Comparison of ENCODE assay signal across 1 cellular context in the genomic region with DNA sequence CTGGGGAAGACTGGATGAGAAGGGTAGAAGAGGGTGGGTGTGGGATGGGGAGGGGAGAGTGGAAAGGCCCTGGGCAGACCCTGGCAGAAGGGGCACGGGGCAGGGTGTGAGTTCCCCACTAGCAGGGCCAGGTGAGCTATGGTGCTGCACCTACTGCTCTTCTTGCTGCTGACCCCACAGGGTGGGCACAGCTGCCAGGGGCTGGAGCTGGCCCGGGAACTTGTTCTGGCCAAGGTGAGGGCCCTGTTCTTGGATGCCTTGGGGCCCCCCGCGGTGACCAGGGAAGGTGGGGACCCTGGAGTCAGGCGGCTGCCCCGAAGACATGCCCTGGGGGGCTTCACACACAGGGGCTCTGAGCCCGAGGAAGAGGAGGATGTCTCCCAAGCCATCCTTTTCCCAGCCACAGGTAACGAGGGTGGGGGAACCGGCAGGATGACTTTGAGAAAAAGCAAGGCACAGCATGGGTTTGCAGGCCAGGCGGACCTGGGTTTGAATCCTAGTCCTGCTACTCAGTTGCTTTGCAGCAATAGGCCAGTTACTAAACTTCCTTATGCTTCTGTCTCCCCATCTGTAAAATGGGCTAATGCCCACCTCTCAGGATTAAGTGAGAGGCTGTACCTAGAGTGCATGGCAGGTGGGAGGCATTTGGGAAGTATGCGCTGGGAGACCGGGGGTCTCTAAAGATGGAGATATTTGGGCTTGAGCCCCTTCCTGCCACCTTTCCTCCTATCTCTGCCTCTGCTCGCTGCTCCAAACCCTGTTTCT.
TF ChIP-seq lines count a peak whose summit lies in the region.

A gene with protein sequence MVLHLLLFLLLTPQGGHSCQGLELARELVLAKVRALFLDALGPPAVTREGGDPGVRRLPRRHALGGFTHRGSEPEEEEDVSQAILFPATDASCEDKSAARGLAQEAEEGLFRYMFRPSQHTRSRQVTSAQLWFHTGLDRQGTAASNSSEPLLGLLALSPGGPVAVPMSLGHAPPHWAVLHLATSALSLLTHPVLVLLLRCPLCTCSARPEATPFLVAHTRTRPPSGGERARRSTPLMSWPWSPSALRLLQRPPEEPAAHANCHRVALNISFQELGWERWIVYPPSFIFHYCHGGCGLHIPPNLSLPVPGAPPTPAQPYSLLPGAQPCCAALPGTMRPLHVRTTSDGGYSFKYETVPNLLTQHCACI (plus strand): TSS at position 74 of the 765 bp plus-strand sequence. CDS start 65 bp downstream, at position 139.

TF ChIP-seq in HepG2, 621 proteins besides CTCF, POLR2A, EP300 and RAD21 (continued from another document and continues in another):
- TF ChIP-seq, protein P1, sequence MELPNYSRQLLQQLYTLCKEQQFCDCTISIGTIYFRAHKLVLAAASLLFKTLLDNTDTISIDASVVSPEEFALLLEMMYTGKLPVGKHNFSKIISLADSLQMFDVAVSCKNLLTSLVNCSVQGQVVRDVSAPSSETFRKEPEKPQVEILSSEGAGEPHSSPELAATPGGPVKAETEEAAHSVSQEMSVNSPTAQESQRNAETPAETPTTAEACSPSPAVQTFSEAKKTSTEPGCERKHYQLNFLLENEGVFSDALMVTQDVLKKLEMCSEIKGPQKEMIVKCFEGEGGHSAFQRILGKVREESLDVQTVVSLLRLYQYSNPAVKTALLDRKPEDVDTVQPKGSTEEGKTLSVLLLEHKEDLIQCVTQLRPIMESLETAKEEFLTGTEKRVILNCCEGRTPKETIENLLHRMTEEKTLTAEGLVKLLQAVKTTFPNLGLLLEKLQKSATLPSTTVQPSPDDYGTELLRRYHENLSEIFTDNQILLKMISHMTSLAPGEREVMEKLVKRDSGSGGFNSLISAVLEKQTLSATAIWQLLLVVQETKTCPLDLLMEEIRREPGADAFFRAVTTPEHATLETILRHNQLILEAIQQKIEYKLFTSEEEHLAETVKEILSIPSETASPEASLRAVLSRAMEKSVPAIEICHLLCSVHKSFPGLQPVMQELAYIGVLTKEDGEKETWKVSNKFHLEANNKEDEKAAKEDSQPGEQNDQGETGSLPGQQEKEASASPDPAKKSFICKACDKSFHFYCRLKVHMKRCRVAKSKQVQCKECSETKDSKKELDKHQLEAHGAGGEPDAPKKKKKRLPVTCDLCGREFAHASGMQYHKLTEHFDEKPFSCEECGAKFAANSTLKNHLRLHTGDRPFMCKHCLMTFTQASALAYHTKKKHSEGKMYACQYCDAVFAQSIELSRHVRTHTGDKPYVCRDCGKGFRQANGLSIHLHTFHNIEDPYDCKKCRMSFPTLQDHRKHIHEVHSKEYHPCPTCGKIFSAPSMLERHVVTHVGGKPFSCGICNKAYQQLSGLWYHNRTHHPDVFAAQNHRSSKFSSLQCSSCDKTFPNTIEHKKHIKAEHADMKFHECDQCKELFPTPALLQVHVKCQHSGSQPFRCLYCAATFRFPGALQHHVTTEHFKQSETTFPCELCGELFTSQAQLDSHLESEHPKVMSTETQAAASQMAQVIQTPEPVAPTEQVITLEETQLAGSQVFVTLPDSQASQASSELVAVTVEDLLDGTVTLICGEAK (IDR thresholded peaks at IDR 0.05): no peak
- TF ChIP-seq, protein P1 (CRISPR knock-in tag; IDR thresholded peaks at IDR 0.05): no peak
- TF ChIP-seq MAF1 (CRISPR knock-in tag; IDR thresholded peaks at IDR 0.05; ENCODE audit: borderline replicate concordance): no peak
- TF ChIP-seq ZNF644 (CRISPR knock-in tag; IDR thresholded peaks at IDR 0.05; ENCODE audit: low read depth): no peak
- TF ChIP-seq, protein P2, sequence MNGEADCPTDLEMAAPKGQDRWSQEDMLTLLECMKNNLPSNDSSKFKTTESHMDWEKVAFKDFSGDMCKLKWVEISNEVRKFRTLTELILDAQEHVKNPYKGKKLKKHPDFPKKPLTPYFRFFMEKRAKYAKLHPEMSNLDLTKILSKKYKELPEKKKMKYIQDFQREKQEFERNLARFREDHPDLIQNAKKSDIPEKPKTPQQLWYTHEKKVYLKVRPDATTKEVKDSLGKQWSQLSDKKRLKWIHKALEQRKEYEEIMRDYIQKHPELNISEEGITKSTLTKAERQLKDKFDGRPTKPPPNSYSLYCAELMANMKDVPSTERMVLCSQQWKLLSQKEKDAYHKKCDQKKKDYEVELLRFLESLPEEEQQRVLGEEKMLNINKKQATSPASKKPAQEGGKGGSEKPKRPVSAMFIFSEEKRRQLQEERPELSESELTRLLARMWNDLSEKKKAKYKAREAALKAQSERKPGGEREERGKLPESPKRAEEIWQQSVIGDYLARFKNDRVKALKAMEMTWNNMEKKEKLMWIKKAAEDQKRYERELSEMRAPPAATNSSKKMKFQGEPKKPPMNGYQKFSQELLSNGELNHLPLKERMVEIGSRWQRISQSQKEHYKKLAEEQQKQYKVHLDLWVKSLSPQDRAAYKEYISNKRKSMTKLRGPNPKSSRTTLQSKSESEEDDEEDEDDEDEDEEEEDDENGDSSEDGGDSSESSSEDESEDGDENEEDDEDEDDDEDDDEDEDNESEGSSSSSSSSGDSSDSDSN (CRISPR knock-in tag; IDR thresholded peaks at IDR 0.05): 0 out of 2 replicates have a peak, but pooled peaks have one; percentile 4
- TF ChIP-seq GABPA (IDR thresholded peaks at IDR 0.05; ENCODE audit: low read depth, low read length): no peak
- TF ChIP-seq GABPA (CRISPR knock-in tag; IDR thresholded peaks at IDR 0.05; ENCODE audit: low read depth): no peak
- TF ChIP-seq ZNF83 (CRISPR knock-in tag; IDR thresholded peaks at IDR 0.05; ENCODE audit: borderline replicate concordance): no peak
- TF ChIP-seq ZNF143 (CRISPR knock-in tag; IDR thresholded peaks at IDR 0.05): no peak
- no peak for TF ChIP-seq BHLHE40 (IDR thresholded peaks at IDR 0.05; ENCODE audit: low read length)
- TF ChIP-seq NFRKB (IDR thresholded peaks at IDR 0.05): no peak
- TF ChIP-seq HIVEP1 (CRISPR knock-in tag; IDR thresholded peaks at IDR 0.05): peak; percentile 10; the same call in 1 of the 2 replicates
- TF ChIP-seq NR2F2 (IDR thresholded peaks at IDR 0.05; ENCODE audit: borderline replicate concordance, low read depth): no peak
- TF ChIP-seq ZFP36L2 (CRISPR knock-in tag; IDR thresholded peaks at IDR 0.05): no peak
- peak; percentile 12 for TF ChIP-seq SRSF1 (optimal IDR thresholded peaks at IDR 0.05; ENCODE audit: low read depth, low read length)
- no peak for TF ChIP-seq TBL1XR1 (IDR thresholded peaks at IDR 0.05; ENCODE audit: borderline replicate concordance, low read length, partially characterized antibody)
- no peak for TF ChIP-seq ZNF232 (CRISPR knock-in tag; IDR thresholded peaks at IDR 0.05; ENCODE audit: borderline replicate concordance)
- TF ChIP-seq RXRA (CRISPR knock-in tag; IDR thresholded peaks at IDR 0.05): no peak
- TF ChIP-seq RBAK (CRISPR knock-in tag; IDR thresholded peaks at IDR 0.05): 0 out of 2 replicates have a peak, but pooled peaks have one; percentile 21
- TF ChIP-seq XRCC5 (optimal IDR thresholded peaks at IDR 0.05; ENCODE audit: low read length): no peak
- no peak for TF ChIP-seq ARNT (IDR thresholded peaks at IDR 0.05)
- TF ChIP-seq AHR (CRISPR knock-in tag; IDR thresholded peaks at IDR 0.05): 0 out of 2 replicates have a peak, but pooled peaks have one; percentile 48
- TF ChIP-seq SSRP1 (CRISPR knock-in tag; IDR thresholded peaks at IDR 0.05): no peak
- no peak for TF ChIP-seq GATA4 (IDR thresholded peaks at IDR 0.05; ENCODE audit: borderline replicate concordance, low read depth)
- TF ChIP-seq, protein P3, sequence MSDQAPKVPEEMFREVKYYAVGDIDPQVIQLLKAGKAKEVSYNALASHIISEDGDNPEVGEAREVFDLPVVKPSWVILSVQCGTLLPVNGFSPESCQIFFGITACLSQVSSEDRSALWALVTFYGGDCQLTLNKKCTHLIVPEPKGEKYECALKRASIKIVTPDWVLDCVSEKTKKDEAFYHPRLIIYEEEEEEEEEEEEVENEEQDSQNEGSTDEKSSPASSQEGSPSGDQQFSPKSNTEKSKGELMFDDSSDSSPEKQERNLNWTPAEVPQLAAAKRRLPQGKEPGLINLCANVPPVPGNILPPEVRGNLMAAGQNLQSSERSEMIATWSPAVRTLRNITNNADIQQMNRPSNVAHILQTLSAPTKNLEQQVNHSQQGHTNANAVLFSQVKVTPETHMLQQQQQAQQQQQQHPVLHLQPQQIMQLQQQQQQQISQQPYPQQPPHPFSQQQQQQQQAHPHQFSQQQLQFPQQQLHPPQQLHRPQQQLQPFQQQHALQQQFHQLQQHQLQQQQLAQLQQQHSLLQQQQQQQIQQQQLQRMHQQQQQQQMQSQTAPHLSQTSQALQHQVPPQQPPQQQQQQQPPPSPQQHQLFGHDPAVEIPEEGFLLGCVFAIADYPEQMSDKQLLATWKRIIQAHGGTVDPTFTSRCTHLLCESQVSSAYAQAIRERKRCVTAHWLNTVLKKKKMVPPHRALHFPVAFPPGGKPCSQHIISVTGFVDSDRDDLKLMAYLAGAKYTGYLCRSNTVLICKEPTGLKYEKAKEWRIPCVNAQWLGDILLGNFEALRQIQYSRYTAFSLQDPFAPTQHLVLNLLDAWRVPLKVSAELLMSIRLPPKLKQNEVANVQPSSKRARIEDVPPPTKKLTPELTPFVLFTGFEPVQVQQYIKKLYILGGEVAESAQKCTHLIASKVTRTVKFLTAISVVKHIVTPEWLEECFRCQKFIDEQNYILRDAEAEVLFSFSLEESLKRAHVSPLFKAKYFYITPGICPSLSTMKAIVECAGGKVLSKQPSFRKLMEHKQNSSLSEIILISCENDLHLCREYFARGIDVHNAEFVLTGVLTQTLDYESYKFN (CRISPR knock-in tag; conservative IDR thresholded peaks at IDR 0.05): no peak
- TF ChIP-seq, protein P4, sequence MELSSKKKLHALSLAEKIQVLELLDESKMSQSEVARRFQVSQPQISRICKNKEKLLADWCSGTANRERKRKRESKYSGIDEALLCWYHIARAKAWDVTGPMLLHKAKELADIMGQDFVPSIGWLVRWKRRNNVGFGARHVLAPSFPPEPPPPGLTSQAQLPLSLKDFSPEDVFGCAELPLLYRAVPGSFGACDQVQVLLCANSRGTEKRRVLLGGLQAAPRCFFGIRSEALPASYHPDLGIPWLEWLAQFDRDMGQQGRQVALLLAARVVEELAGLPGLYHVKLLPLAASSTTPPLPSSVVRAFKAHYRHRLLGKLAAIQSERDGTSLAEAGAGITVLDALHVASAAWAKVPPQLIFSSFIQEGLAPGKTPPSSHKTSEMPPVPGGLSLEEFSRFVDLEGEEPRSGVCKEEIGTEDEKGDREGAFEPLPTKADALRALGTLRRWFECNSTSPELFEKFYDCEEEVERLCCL (CRISPR knock-in tag; IDR thresholded peaks at IDR 0.05; ENCODE audit: borderline replicate concordance): no peak
- 0 out of 2 replicates have a peak, but pooled peaks have one; percentile 4 for TF ChIP-seq ZNF235 (CRISPR knock-in tag; IDR thresholded peaks at IDR 0.05; ENCODE audit: borderline replicate concordance)
- TF ChIP-seq NONO (IDR thresholded peaks at IDR 0.05): no peak
- no peak for TF ChIP-seq NONO (CRISPR knock-in tag; conservative IDR thresholded peaks at IDR 0.05)
- no peak for TF ChIP-seq POGZ (CRISPR knock-in tag; IDR thresholded peaks at IDR 0.05)
- TF ChIP-seq, protein P5, sequence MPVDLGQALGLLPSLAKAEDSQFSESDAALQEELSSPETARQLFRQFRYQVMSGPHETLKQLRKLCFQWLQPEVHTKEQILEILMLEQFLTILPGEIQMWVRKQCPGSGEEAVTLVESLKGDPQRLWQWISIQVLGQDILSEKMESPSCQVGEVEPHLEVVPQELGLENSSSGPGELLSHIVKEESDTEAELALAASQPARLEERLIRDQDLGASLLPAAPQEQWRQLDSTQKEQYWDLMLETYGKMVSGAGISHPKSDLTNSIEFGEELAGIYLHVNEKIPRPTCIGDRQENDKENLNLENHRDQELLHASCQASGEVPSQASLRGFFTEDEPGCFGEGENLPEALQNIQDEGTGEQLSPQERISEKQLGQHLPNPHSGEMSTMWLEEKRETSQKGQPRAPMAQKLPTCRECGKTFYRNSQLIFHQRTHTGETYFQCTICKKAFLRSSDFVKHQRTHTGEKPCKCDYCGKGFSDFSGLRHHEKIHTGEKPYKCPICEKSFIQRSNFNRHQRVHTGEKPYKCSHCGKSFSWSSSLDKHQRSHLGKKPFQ (CRISPR knock-in tag; IDR thresholded peaks at IDR 0.05; ENCODE audit: insufficient replicate concordance): peak; percentile 6
- TF ChIP-seq HNF4G (IDR thresholded peaks at IDR 0.05; ENCODE audit: borderline replicate concordance, low read depth, low read length): no peak
- TF ChIP-seq HNF4G (CRISPR knock-in tag; IDR thresholded peaks at IDR 0.05; ENCODE audit: borderline replicate concordance, low read depth): no peak
- TF ChIP-seq LCORL (IDR thresholded peaks at IDR 0.05): no peak
- 0 out of 2 replicates have a peak, but pooled peaks have one; percentile 9 for TF ChIP-seq LCORL (CRISPR knock-in tag; IDR thresholded peaks at IDR 0.05)
- no peak for TF ChIP-seq NFYB (CRISPR knock-in tag; IDR thresholded peaks at IDR 0.05)
